In the genomic region with DNA sequence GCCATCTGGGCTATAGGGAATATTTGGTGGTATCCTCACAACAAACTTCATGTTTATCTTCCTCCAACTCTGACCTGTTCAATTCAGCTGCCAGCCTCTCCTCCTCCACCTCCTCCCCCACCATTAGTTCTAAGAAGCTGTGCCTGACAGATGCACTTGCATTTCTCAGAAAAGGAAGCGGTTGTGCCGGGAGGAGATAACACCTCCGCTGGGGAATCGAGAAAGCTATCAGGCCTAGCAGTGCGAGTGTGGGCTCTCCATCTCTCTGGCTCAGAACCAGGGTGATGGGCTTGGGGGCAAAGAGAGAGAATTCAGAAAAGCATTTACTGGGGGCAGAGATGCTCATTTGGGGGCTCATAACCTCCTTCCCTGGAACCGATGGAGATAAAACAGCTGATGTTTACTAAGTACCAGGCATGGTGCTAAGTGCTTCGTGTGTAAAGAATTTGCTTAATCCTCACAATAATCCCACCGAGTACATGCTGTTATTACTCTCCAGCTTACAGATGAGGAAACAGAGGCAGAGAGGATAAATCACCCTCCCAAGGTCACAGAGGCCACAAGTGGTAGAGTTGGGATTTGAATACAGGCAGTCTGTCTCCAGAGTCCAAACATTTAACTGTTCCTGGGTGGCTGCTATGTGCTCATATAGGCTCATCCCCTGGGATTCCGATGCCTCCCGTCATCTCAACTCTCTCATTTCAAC, we compare ENCODE assay signal across 8 cellular contexts. TPM values are rescaled to one million over a fixed set of nuclear protein-coding genes. Genes with fewer than 3 reads are reported as not detected.
DNase-seq lines count a peak whose midpoint lies in the region; ATAC-seq, FAIRE-seq and TF ChIP-seq lines count a peak whose summit lies in the region.

No MANE protein-coding gene starts in this region.

- H3K4me3 ChIP-seq in GM12878 (peak overlapping the region; percentile 68), mononuclear cell (ENCODE audit: low read length) (peak overlapping the region; percentile 56)

- H3K27ac Mint-ChIP-seq in CD14-positive monocyte (peak overlapping the region in 5 of 7 donors; percentile 89 to 96 (median 92)), HFFc6 (peak overlapping the region; percentile 92)
- peak overlapping the region; percentile 97 for H3K27ac Mint-ChIP-seq in T-helper 2 cell treated with Interferon-gamma antibody and Interleukin-4, amounts not matched to agents 5 μg/mL and 100 μg/mL, for 36 hours
- H3K27ac Mint-ChIP-seq in stimulated activated effector memory CD8-positive, alpha-beta T cell treated with anti-CD3 and anti-CD28 coated beads, Interleukin-12 subunit alpha, Interleukin-12 subunit beta, amount 100 ng/mL, for 72 hours = peak overlapping the region; percentile 99

- H3K4me3 Mint-ChIP-seq in CD14-positive monocyte (peak overlapping the region in 1 of 2 donors; percentile 25), HFFc6 (peak overlapping the region; percentile 80; the same call in 1 of the 2 replicates)
- H3K4me3 Mint-ChIP-seq in T-helper 2 cell treated with Interferon-gamma antibody and Interleukin-4, amounts not matched to agents 5 μg/mL and 100 μg/mL, for 36 hours = peak overlapping the region; percentile 91
- H3K4me3 Mint-ChIP-seq in stimulated activated effector memory CD8-positive, alpha-beta T cell treated with anti-CD3 and anti-CD28 coated beads, Interleukin-12 subunit alpha, Interleukin-12 subunit beta, amount 100 ng/mL, for 72 hours = peak overlapping the region; percentile 97

- H3K9ac ChIP-seq in GM12878 (ENCODE audit: control insufficient read depth, insufficient read depth, low read length) = peak overlapping the region; percentile 82

- H3K27me3 Mint-ChIP-seq in CD14-positive monocyte (ENCODE audit: low read depth in 3 of 3) (peaks cover 0 to 11% (median 8%) of the 10 kb centered on the region in 3 donors), HFFc6 (ENCODE audit: insufficient read depth) (peaks cover 11% of the 10 kb centered on the region)
- no peaks in the 10 kb centered on the region for H3K27me3 Mint-ChIP-seq in T-helper 2 cell treated with Interferon-gamma antibody and Interleukin-4, amounts not matched to agents 5 μg/mL and 100 μg/mL, for 36 hours (ENCODE audit: low read depth)

- H2AFZ ChIP-seq in GM12878 (ENCODE audit: control insufficient read depth, low read depth, low read length) = no peak overlapping the region

- H4K20me1 ChIP-seq in GM12878 (ENCODE audit: control insufficient read depth, insufficient read depth) = no peaks in the 10 kb centered on the region

- H3K9me3 ChIP-seq in GM12878 (replicated peaks; ENCODE audit: control insufficient read depth, insufficient read depth, low read length) (no peaks in the 10 kb centered on the region), mononuclear cell (ENCODE audit: low read depth, low read length) (no peaks in the 10 kb centered on the region)

- no peaks in the 10 kb centered on the region for H3K27me3 ChIP-seq in GM12878 (replicated peaks in 1 of 2; ENCODE audit: control insufficient read depth in 2 of 2, insufficient read depth in 2 of 2, low read length in 1 of 2)
- no peaks in the 10 kb centered on the region for H3K27me3 ChIP-seq in mononuclear cell (ENCODE audit: insufficient read depth, low read length)

- peaks cover 1 to 20% of the 10 kb centered on the region in 2 experiments; a peak in 3 of 4 replicates for H3K36me3 ChIP-seq in GM12878 (ENCODE audit: control insufficient read depth in 2 of 2, insufficient read depth in 2 of 2, low read length in 1 of 2)

- no peaks in the 10 kb centered on the region for H3K9me3 Mint-ChIP-seq in CD14-positive monocyte
- no peaks in the 10 kb centered on the region for H3K9me3 Mint-ChIP-seq in HFFc6
- no peaks in the 10 kb centered on the region for H3K9me3 Mint-ChIP-seq in T-helper 2 cell treated with Interferon-gamma antibody and Interleukin-4, amounts not matched to agents 5 μg/mL and 100 μg/mL, for 36 hours
- no peaks in the 10 kb centered on the region for H3K9me3 Mint-ChIP-seq in stimulated activated effector memory CD8-positive, alpha-beta T cell treated with anti-CD3 and anti-CD28 coated beads, Interleukin-12 subunit alpha, Interleukin-12 subunit beta, amount 100 ng/mL, for 72 hours

- H3K79me2 ChIP-seq in GM12878 (ENCODE audit: control insufficient read depth, insufficient read depth, low read length) = peaks cover 34% of the 10 kb centered on the region

- no peak for TF ChIP-seq POLR2A in GM12878 (IDR thresholded peaks at IDR 0.05; ENCODE audit: low read depth, low read length)

- in situ Hi-C loops in GM12878 (cut with MboI) = no loop called here

- FAIRE-seq in GM12878 (lab: Jason Lieb, UNC) = peak; percentile 54

- POLR2A ChIA-PET in GM12878 (lab: Charles Lee) = interaction anchor here (0.6 to 5.7 kb wide), 8 partner anchors 9 to 249 kb away, joined by 3 to 33 read pairs (median 14); a partner anchor contains a TSS

- DNase-seq in CD14-positive monocyte (ENCODE audit: low spot score) (no peak), HFFc6 (no peak), GM12878 (ENCODE audit: low read depth, low spot score) (no peak), NCI-H2029 treated with DMSO at 0.1 percent for 48 hours (lab: John Stamatoyannopoulos, UW) (no peak), SHP77 (lab: John Stamatoyannopoulos, UW) (no peak)
- DNase-seq in T-helper 2 cell treated with Interferon-gamma antibody and Interleukin-4, amounts not matched to agents 5 μg/mL and 100 μg/mL, for 36 hours (ENCODE audit: low spot score) = peak; percentile 74
- DNase-seq in stimulated activated effector memory CD8-positive, alpha-beta T cell treated with anti-CD3 and anti-CD28 coated beads, Interleukin-12 subunit alpha, Interleukin-12 subunit beta, amount 100 ng/mL, for 72 hours (ENCODE audit: low spot score in 2 of 2) = peak; percentile 50 to 86

- BruUV-seq in GM12878 (replicated peaks; lab: Mats Ljungman, UMichigan) = no TSS peak

- TF ChIP-seq RAD21 in GM12878 (IDR thresholded peaks at IDR 0.05; ENCODE audit: insufficient read depth, low read depth, low read length) = no peak

- H3K4me1 Mint-ChIP-seq in CD14-positive monocyte = peaks cover 40% of the 10 kb centered on the region
- peaks cover 71% of the 10 kb centered on the region for H3K4me1 Mint-ChIP-seq in HFFc6 (ENCODE audit: low read depth)
- H3K4me1 Mint-ChIP-seq in T-helper 2 cell treated with Interferon-gamma antibody and Interleukin-4, amounts not matched to agents 5 μg/mL and 100 μg/mL, for 36 hours (ENCODE audit: low read depth) = peaks cover 81% of the 10 kb centered on the region
- peaks cover 94% of the 10 kb centered on the region for H3K4me1 Mint-ChIP-seq in stimulated activated effector memory CD8-positive, alpha-beta T cell treated with anti-CD3 and anti-CD28 coated beads, Interleukin-12 subunit alpha, Interleukin-12 subunit beta, amount 100 ng/mL, for 72 hours

- CTCF ChIA-PET in GM12878 (lab: Yijun Ruan, JAX) = interaction anchor here (0.7 to 6.2 kb wide), 12 partner anchors 9 to 68 kb away, joined by 3 to 66 read pairs (median 6); a partner anchor contains a TSS

- H3K4me1 ChIP-seq in GM12878 (ENCODE audit: control insufficient read depth, insufficient read depth, low read length) (peaks cover 30% of the 10 kb centered on the region), mononuclear cell (ENCODE audit: insufficient read depth, low read length) (peaks cover 83% of the 10 kb centered on the region)

- peaks cover 39 to 40% of the 10 kb centered on the region in 2 donors for H3K36me3 Mint-ChIP-seq in CD14-positive monocyte
- H3K36me3 Mint-ChIP-seq in HFFc6 (ENCODE audit: low read depth) = peaks cover 53% of the 10 kb centered on the region
- H3K36me3 Mint-ChIP-seq in T-helper 2 cell treated with Interferon-gamma antibody and Interleukin-4, amounts not matched to agents 5 μg/mL and 100 μg/mL, for 36 hours (ENCODE audit: low read depth) = peaks cover 52% of the 10 kb centered on the region
- peaks cover 100% of the 10 kb centered on the region for H3K36me3 Mint-ChIP-seq in stimulated activated effector memory CD8-positive, alpha-beta T cell treated with anti-CD3 and anti-CD28 coated beads, Interleukin-12 subunit alpha, Interleukin-12 subunit beta, amount 100 ng/mL, for 72 hours

- TF ChIP-seq EP300 in GM12878 (IDR thresholded peaks at IDR 0.05; ENCODE audit: borderline replicate concordance in 1 of 2, control insufficient read depth in 1 of 2, low read depth in 2 of 2, low read length in 2 of 2) = no peak

- SMC1A ChIA-PET in GM12878 (lab: Charles Lee; ENCODE audit: uncharacterized antibody, unreplicated experiment) = interaction anchor here (0.7 to 4.6 kb wide), 8 partner anchors 9 to 47 kb away, joined by 3 to 60 read pairs (median 22); a partner anchor contains a TSS

- 18% methylated on average over 10 of the region's 10 CpGs for WGBS in GM12878 (ENCODE audit: insufficient coverage, insufficient replicate concordance, low lambda C conversion rate, missing lambda C conversion rate)

- H3K4me2 ChIP-seq in GM12878 (ENCODE audit: control insufficient read depth, insufficient read depth) = peak overlapping the region; percentile 89

- RAD21 ChIA-PET in GM12878 (lab: Charles Lee; ENCODE audit: unreplicated experiment) = interaction anchor here (1.1 to 5.5 kb wide), 9 partner anchors 9 to 63 kb away, joined by 3 to 48 read pairs (median 8); a partner anchor contains a TSS

- H3K27ac ChIP-seq in GM12878 (ENCODE audit: control insufficient read depth, insufficient read depth) = peak overlapping the region; percentile 91

- TF ChIP-seq CTCF in CD14-positive monocyte (IDR thresholded peaks at IDR 0.05) = no peak
- TF ChIP-seq CTCF in HFFc6 (IDR thresholded peaks at IDR 0.05) = no peak
- no peak for TF ChIP-seq CTCF in GM12878 (IDR thresholded peaks at IDR 0.05 in 2 of 3, conservative IDR thresholded peaks at IDR 0.05 in 1 of 3; ENCODE audit: control insufficient read depth in 2 of 3, extremely low read depth in 1 of 3, insufficient read depth in 1 of 3, low read depth in 3 of 3, low read length in 3 of 3)

- intact Hi-C loops in CD14-positive monocyte (cut with micrococcal nuclease) (loop anchor here (5.0 kb wide), 1 partner anchor 46 kb away; a partner anchor contains a TSS), GM12878 (cut with micrococcal nuclease; ENCODE audit: unreplicated experiment) (loop anchor here (2.0 kb wide), 1 partner anchor 47 kb away; a partner anchor contains a TSS)

- ATAC-seq in GM12878 = peak; percentile 77
- ATAC-seq in stimulated activated effector memory CD8-positive, alpha-beta T cell treated with anti-CD3 and anti-CD28 coated beads, Interleukin-12 subunit alpha, Interleukin-12 subunit beta, amount 100 ng/mL, for 72 hours = peak; percentile 82

RNA-seq across cellular contexts. Expression of a gene that starts 38.3 kb away (rescaled TPM):
- not detected for polyA plus RNA-seq in CD14-positive monocyte
- total RNA-seq in HFFc6 (2021; fragmentation: NEBNext Ultra II Directional; extraction: Animal tissue kit (Norgen Biotek cat#: 25700)) = not detected
- not detected in 2 replicates for total RNA-seq in GM12878 (2013; cell fraction: nucleolus; rRNA removed)
- not detected in 2 replicates for total RNA-seq in GM12878 (2014; rRNA removed)
- total RNA-seq in GM12878 (2014; rRNA removed; fragmentation: Illumina TruSeq; extraction: Trizol) = not detected in 2 replicates
- total RNA-seq in GM12878 (2021) = not detected in 2 replicates
- not detected for polyA plus RNA-seq in GM12878 (2011; ENCODE audit: low read depth)
- not detected in 2 replicates for polyA plus RNA-seq in GM12878 (2011; rRNA removed)
- 0.12 and 0.19 TPM in 2 replicates for polyA plus RNA-seq in GM12878 (2011; cell fraction: cytosol; rRNA removed)
- not detected in 2 replicates for polyA plus RNA-seq in GM12878 (2011; cell fraction: nucleus; rRNA removed)
- 0.25 and 0.34 TPM in 2 replicates for polyA plus RNA-seq in GM12878 (2012)
- polyA plus RNA-seq in GM12878 (2014; fragmentation: Illumina TruSeq; extraction: Trizol) = not detected in 2 replicates
- polyA plus RNA-seq in GM12878 (2014; fragmentation: Nextera tagmentation; extraction: Ambion mirVana) = not detected
- 0.34 TPM in 1 of 2 replicates, not detected in the other for polyA plus RNA-seq in GM12878 (2014; rRNA removed)
- not detected for polyA plus RNA-seq in GM12878 (2016; fragmentation: Nextera tagmentation; extraction: Ambion mirVana)
- polyA minus RNA-seq in GM12878 (2011; rRNA and poly(A)+ RNA removed) = not detected in 2 replicates
- not detected in 2 replicates for polyA minus RNA-seq in GM12878 (2011; cell fraction: cytosol; rRNA and poly(A)+ RNA removed)
- polyA minus RNA-seq in GM12878 (2011; cell fraction: nucleus; rRNA and poly(A)+ RNA removed) = not detected in 2 replicates
- total RNA-seq in mononuclear cell = not detected

RNA-seq across cellular contexts. Expression of a gene that starts 46.7 kb away (rescaled TPM):
- polyA plus RNA-seq in CD14-positive monocyte (10 to 100 TPM; 12.4 to 14.3 TPM), GM12878 (2011; rRNA removed) (34.0 and 48.0 TPM in 2 replicates), GM12878 (2014; fragmentation: Illumina TruSeq; extraction: Trizol) (45.0 and 59.3 TPM in 2 replicates), GM12878 (2014; fragmentation: Nextera tagmentation; extraction: Ambion mirVana) (1 to 10 TPM in 1 of 2 experiments, under 1 TPM in 1; 0.63 to 3.4 TPM), GM12878 (2014; rRNA removed) (64.1 and 67.7 TPM in 2 replicates), GM12878 (2016; fragmentation: Nextera tagmentation; extraction: Ambion mirVana) (10 to 100 TPM; 36.1 to 39.3 TPM)
- total RNA-seq in HFFc6 (2021; fragmentation: NEBNext Ultra II Directional; extraction: Animal tissue kit (Norgen Biotek cat#: 25700)) = 100 to 1,000 TPM; 111 to 122 (median 117) TPM
- 61.4 and 67.7 TPM in 2 replicates for total RNA-seq in GM12878 (2013; cell fraction: nucleolus; rRNA removed)
- total RNA-seq in GM12878 (2014; rRNA removed) (61.7 and 67.5 TPM in 2 replicates), GM12878 (2014; rRNA removed; fragmentation: Illumina TruSeq; extraction: Trizol) (38.6 and 39.0 TPM in 2 replicates), GM12878 (2021) (55.1 and 60.0 TPM in 2 replicates), mononuclear cell (37.6 TPM)
- polyA plus RNA-seq in GM12878 (2011; ENCODE audit: low read depth) = 13.0 TPM
- 40.9 and 48.0 TPM in 2 replicates for polyA plus RNA-seq in GM12878 (2011; cell fraction: cytosol; rRNA removed)
- 27.0 and 32.1 TPM in 2 replicates for polyA plus RNA-seq in GM12878 (2011; cell fraction: nucleus; rRNA removed)
- polyA plus RNA-seq in GM12878 (2012) = 22.9 and 26.3 TPM in 2 replicates
- 28.4 and 43.1 TPM in 2 replicates for polyA minus RNA-seq in GM12878 (2011; rRNA and poly(A)+ RNA removed)
- polyA minus RNA-seq in GM12878 (2011; cell fraction: cytosol; rRNA and poly(A)+ RNA removed) = 10.7 and 12.1 TPM in 2 replicates
- polyA minus RNA-seq in GM12878 (2011; cell fraction: nucleus; rRNA and poly(A)+ RNA removed) = 28.4 and 41.5 TPM in 2 replicates

Comparison
In these comparisons a context has a peak if more than half of its experiments do, and no peak if none do; other contexts are left out.
1. DNase-seq: peak in T-helper 2 cell treated with Interferon-gamma antibody and Interleukin-4, amounts not matched to agents 5 μg/mL and 100 μg/mL, for 36 hours (single experiment) and stimulated activated effector memory CD8-positive, alpha-beta T cell treated with anti-CD3 and anti-CD28 coated beads, Interleukin-12 subunit alpha, Interleukin-12 subunit beta, amount 100 ng/mL, for 72 hours (2 of 2); none in CD14-positive monocyte (single experiment), HFFc6 (single experiment), GM12878 (single experiment), NCI-H2029 treated with DMSO at 0.1 percent for 48 hours (single experiment) and SHP77 (0 of 2).
2. Peak in every context shown above with its lines, with median percentiles within 50 percentile points of each other: H3K27ac Mint-ChIP-seq.